Comparison of ENCODE assay signal across 8 cellular contexts in genomic region chr9:132670816-132671371, GRCh38. TPM values are rescaled to one million over a fixed set of nuclear protein-coding genes. Genes with fewer than 3 reads are reported as not detected.
DNase-seq lines count a peak whose midpoint lies in the region; ATAC-seq and TF ChIP-seq lines count a peak whose summit lies in the region.

No MANE protein-coding gene starts in this region.

- no peaks in the 10 kb centered on the region for H3K9me3 ChIP-seq in upper lobe of right lung

- no peaks in the 10 kb centered on the region for H3K27me3 Mint-ChIP-seq in activated T-cell treated with anti-CD3 and anti-CD28 coated beads, Interleukin-2, amount 50 U/mL, for 24 hours
- H3K27me3 Mint-ChIP-seq in osteocyte (ENCODE audit: unreplicated experiment), result no peaks in the 10 kb centered on the region

- intact Hi-C loops in upper lobe of right lung (cut with DNase I), result no loop called here

- H3K9me3 Mint-ChIP-seq in activated T-cell treated with anti-CD3 and anti-CD28 coated beads, Interleukin-2, amount 50 U/mL, for 24 hours, result no peaks in the 10 kb centered on the region
- no peaks in the 10 kb centered on the region for H3K9me3 Mint-ChIP-seq in osteocyte (ENCODE audit: unreplicated experiment)

- peak; percentile 22 for DNase-seq in NCI-H748 treated with DMSO at 0.1 percent for 48 hours (lab: John Stamatoyannopoulos, UW)
- no peak for DNase-seq in activated T-cell treated with anti-CD3 and anti-CD28 coated beads, Interleukin-2, amount 50 U/mL, for 24 hours
- DNase-seq in fibroblast of mammary gland (ENCODE audit: low read depth), result peak; percentile 26
- no peak for DNase-seq in osteocyte (ENCODE audit: extremely low spot score, unreplicated experiment)
- DNase-seq in upper lobe of right lung, result peak; percentile 66
- no peak for DNase-seq in putamen (ENCODE audit: low spot score)

- H3K36me3 ChIP-seq in upper lobe of right lung, result no peaks in the 10 kb centered on the region

- ATAC-seq in GM18498 (IDR thresholded peaks at IDR 0.05; ENCODE audit: unreplicated experiment), result peak; percentile 18
- peak; percentile 26 for ATAC-seq in HG02642 (IDR thresholded peaks at IDR 0.05; ENCODE audit: poor library complexity, unreplicated experiment)
- no peak for ATAC-seq in upper lobe of right lung

- TF ChIP-seq CTCF in fibroblast of mammary gland (conservative IDR thresholded peaks at IDR 0.05; ENCODE audit: control insufficient read depth, insufficient read depth, low read depth, low read length), result no peak
- no peak for TF ChIP-seq CTCF in osteocyte (IDR thresholded peaks at IDR 0.05)
- no peak for TF ChIP-seq CTCF in upper lobe of right lung (IDR thresholded peaks at IDR 0.05)

- no peaks in the 10 kb centered on the region for H3K27me3 ChIP-seq in upper lobe of right lung

- H3K4me1 ChIP-seq in upper lobe of right lung, result peaks cover 35% of the 10 kb centered on the region

- H3K36me3 Mint-ChIP-seq in activated T-cell treated with anti-CD3 and anti-CD28 coated beads, Interleukin-2, amount 50 U/mL, for 24 hours (ENCODE audit: low read depth), result peaks cover 74% of the 10 kb centered on the region
- H3K36me3 Mint-ChIP-seq in osteocyte (ENCODE audit: unreplicated experiment), result no peaks in the 10 kb centered on the region

- H3K27ac ChIP-seq in upper lobe of right lung, result peak overlapping the region; percentile 97

- peak overlapping the region; percentile 94 for H3K4me3 ChIP-seq in fibroblast of mammary gland (ENCODE audit: control insufficient read depth, low read depth, low read length)
- peak overlapping the region; percentile 98 for H3K4me3 ChIP-seq in upper lobe of right lung

- peaks cover 61% of the 10 kb centered on the region for H3K4me1 Mint-ChIP-seq in activated T-cell treated with anti-CD3 and anti-CD28 coated beads, Interleukin-2, amount 50 U/mL, for 24 hours (ENCODE audit: low read depth)
- peaks cover 42% of the 10 kb centered on the region for H3K4me1 Mint-ChIP-seq in osteocyte (ENCODE audit: unreplicated experiment)

- H3K4me3 Mint-ChIP-seq in activated T-cell treated with anti-CD3 and anti-CD28 coated beads, Interleukin-2, amount 50 U/mL, for 24 hours, result peak overlapping the region; percentile 95
- peak overlapping the region; percentile 94 for H3K4me3 Mint-ChIP-seq in osteocyte (ENCODE audit: unreplicated experiment)

- H3K27ac Mint-ChIP-seq in activated T-cell treated with anti-CD3 and anti-CD28 coated beads, Interleukin-2, amount 50 U/mL, for 24 hours, result peak overlapping the region; percentile 97
- H3K27ac Mint-ChIP-seq in osteocyte (ENCODE audit: unreplicated experiment), result peak overlapping the region; percentile 96

RNA-seq across cellular contexts. Expression of gene GTF3C4, which starts 0.6 kb away (rescaled TPM):
- 21.2 and 22.7 TPM in 2 replicates for total RNA-seq in osteocyte
- 12.9 TPM for total RNA-seq in upper lobe of right lung

RNA-seq across cellular contexts. Expression of gene DDX31, which starts 1.1 kb away (rescaled TPM):
- total RNA-seq in osteocyte (14.6 and 14.7 TPM in 2 replicates), upper lobe of right lung (17.4 TPM)

Comparison
In these comparisons a context has a peak if more than half of its experiments do, and no peak if none do; other contexts are left out.
1. DNase-seq: peak in NCI-H748 treated with DMSO at 0.1 percent for 48 hours (single experiment), fibroblast of mammary gland (single experiment) and upper lobe of right lung (single experiment); none in activated T-cell treated with anti-CD3 and anti-CD28 coated beads, Interleukin-2, amount 50 U/mL, for 24 hours (single experiment), osteocyte (single experiment) and putamen (single experiment).